In the genomic region with DNA sequence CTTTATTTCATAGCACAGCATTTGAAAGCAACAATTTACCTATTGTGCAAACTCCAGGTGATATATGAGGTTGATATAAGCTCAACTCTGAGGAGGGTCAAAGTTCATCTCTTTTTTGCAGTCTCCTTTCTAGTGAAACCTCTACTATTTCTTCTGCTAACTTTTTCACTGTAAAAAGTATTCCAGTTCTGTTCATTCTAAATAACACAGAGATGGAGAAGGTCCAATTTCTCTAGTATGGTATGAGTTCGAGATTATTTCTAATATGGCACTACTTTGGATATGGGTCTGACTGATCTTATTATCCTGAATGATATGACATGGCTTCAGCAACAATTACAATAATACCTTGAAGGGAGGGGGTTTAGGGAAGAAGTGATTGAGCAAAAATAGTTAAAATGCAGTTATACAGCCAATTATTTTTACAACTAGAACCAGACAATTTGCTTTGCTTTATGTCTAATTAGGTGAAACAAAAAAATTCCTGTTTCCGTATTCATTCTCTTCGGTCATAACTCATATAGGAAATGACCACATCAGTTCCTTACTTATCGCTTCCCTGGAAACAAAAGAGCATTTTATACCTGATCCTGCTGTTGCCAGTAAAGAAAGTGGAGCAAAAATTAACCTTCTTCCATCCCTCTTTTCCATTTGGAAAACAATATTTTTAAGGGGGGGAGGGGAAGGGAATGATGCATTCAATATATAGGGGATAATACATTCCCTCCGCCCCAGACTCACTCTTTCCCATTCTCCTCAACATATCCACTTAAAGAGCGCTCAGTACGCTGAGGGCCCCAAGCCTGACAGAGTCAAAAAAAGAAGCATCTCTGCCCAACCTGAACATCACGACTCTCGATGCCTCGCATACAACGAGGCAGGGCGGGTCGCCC, we compare ENCODE assay signal across 8 cellular contexts. TPM values are rescaled to one million over a fixed set of nuclear protein-coding genes. Genes with fewer than 3 reads are reported as not detected.
A peak's percentile ranks its signal among the peaks of the same experiment; 100 is the strongest.
DNase-seq lines count a peak whose midpoint lies in the region; ATAC-seq and TF ChIP-seq lines count a peak whose summit lies in the region.

No MANE protein-coding gene starts in this region.

- H3K27ac Mint-ChIP-seq in activated CD4-positive, alpha-beta T cell treated with anti-CD3 and anti-CD28 coated beads, Interleukin-2, amount 10 ng/mL, durations not matched to agents 7 days and 5 days, result no peak overlapping the region

- in situ Hi-C loops in astrocyte of the spinal cord (cut with HindIII; ENCODE audit: low sequenced_read_pairs), result no loop called here

- TF ChIP-seq CTCF in astrocyte of the spinal cord (IDR thresholded peaks at IDR 0.05; ENCODE audit: low read depth, low read length), result no peak

- peaks cover 4% of the 10 kb centered on the region for H3K4me1 Mint-ChIP-seq in activated CD4-positive, alpha-beta T cell treated with anti-CD3 and anti-CD28 coated beads, Interleukin-2, amount 10 ng/mL, durations not matched to agents 7 days and 5 days

- peak overlapping the region; percentile 75 for H3K4me3 ChIP-seq in astrocyte of the spinal cord (ENCODE audit: low read depth, low read length)

- H3K27me3 Mint-ChIP-seq in activated CD4-positive, alpha-beta T cell treated with anti-CD3 and anti-CD28 coated beads, Interleukin-2, amount 10 ng/mL, durations not matched to agents 7 days and 5 days, result peaks cover 56% of the 10 kb centered on the region

- no peaks in the 10 kb centered on the region for H3K9me3 Mint-ChIP-seq in activated CD4-positive, alpha-beta T cell treated with anti-CD3 and anti-CD28 coated beads, Interleukin-2, amount 10 ng/mL, durations not matched to agents 7 days and 5 days

- H3K36me3 Mint-ChIP-seq in activated CD4-positive, alpha-beta T cell treated with anti-CD3 and anti-CD28 coated beads, Interleukin-2, amount 10 ng/mL, durations not matched to agents 7 days and 5 days (ENCODE audit: low read depth), result no peaks in the 10 kb centered on the region

- DNase-seq in ELR (ENCODE audit: low read depth) (peak; percentile 38), astrocyte of the spinal cord (ENCODE audit: low read depth, low spot score) (no peak), lung microvascular endothelial cell (ENCODE audit: low read depth in 2 of 2) (peak; percentile 56 to 72), HCEC 1CT (no peak), OCI-M1 (lab: John Stamatoyannopoulos, UW) (no peak), foreskin melanocyte (no peak)
- DNase-seq in activated CD4-positive, alpha-beta T cell treated with anti-CD3 and anti-CD28 coated beads, Interleukin-2, amount 10 ng/mL, durations not matched to agents 7 days and 5 days, result no peak

- CTCF ChIA-PET in activated CD4-positive, alpha-beta T cell treated with anti-CD3 and anti-CD28 coated beads, Interleukin-2, amount 10 ng/mL, durations not matched to agents 7 days and 5 days (lab: Charles Lee), result no interaction called here

- ATAC-seq in HG03095 (IDR thresholded peaks at IDR 0.05; ENCODE audit: unreplicated experiment), result peak; percentile 27

- no peak overlapping the region for H3K4me3 Mint-ChIP-seq in activated CD4-positive, alpha-beta T cell treated with anti-CD3 and anti-CD28 coated beads, Interleukin-2, amount 10 ng/mL, durations not matched to agents 7 days and 5 days

- POLR2A ChIA-PET in activated CD4-positive, alpha-beta T cell treated with anti-CD3 and anti-CD28 coated beads, Interleukin-2, amount 10 ng/mL, durations not matched to agents 7 days and 5 days (lab: Charles Lee), result no interaction called here

RNA-seq across cellular contexts. Expression of a gene that starts 1.0 kb away (rescaled TPM):
- 37.7 and 66.7 TPM in 2 replicates for total RNA-seq in lung microvascular endothelial cell
- under 1 TPM in 1 of 2 experiments, not detected in 1; 0.04 TPM for total RNA-seq in activated CD4-positive, alpha-beta T cell treated with anti-CD3 and anti-CD28 coated beads, Interleukin-2, amount 10 ng/mL, durations not matched to agents 7 days and 5 days

Comparison
In these comparisons a context has a peak if more than half of its experiments do, and no peak if none do; other contexts are left out.
1. DNase-seq: peak in ELR (single experiment) and lung microvascular endothelial cell (2 of 2); none in astrocyte of the spinal cord (single experiment), HCEC 1CT (single experiment), OCI-M1 (single experiment), foreskin melanocyte (single experiment) and activated CD4-positive, alpha-beta T cell treated with anti-CD3 and anti-CD28 coated beads, Interleukin-2, amount 10 ng/mL, durations not matched to agents 7 days and 5 days (single experiment).
2. RNA of a gene that starts 1.0 kb away (total RNA-seq): 37.7 to 66.7 TPM in lung microvascular endothelial cell; 0.04 TPM in activated CD4-positive, alpha-beta T cell treated with anti-CD3 and anti-CD28 coated beads, Interleukin-2, amount 10 ng/mL, durations not matched to agents 7 days and 5 days; every median in the first group is over 10 times any median in the second.